Comparison of ENCODE assay signal across 8 cellular contexts in the genomic region with DNA sequence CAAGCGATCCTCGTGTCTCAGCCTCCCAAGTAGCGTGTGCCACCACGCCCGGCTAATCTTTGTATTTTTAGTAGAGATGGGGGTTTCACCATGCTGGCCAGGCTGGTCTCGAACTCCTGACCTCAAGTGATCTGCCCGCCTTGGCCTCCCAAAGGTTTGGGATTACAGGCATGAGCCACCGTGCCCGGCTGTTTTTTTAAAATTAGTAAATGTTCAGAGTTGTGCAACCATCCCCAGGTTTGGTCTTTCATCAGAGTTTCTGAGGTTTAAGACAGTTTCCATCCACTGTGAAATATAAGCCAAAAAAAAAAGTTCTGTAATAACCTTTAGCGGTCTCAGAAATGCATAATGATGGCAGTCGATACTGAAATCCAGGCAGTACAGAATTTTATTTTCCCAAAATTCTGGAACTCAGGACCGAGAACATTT. TPM values are rescaled to one million over a fixed set of nuclear protein-coding genes. Genes with fewer than 3 reads are reported as not detected.
A peak's percentile ranks its signal among the peaks of the same experiment; 100 is the strongest.
DNase-seq lines count a peak whose midpoint lies in the region; ATAC-seq, FAIRE-seq and TF ChIP-seq lines count a peak whose summit lies in the region.

No MANE protein-coding gene starts in this region.

- peak overlapping the region; percentile 51 for H3K9ac ChIP-seq in KMS-11
- H3K9ac ChIP-seq in adipocyte (ENCODE audit: low read length): peak overlapping the region; percentile 88
- H3K9ac ChIP-seq in HepG2 (ENCODE audit: insufficient read depth, low read depth, low read length): peak overlapping the region; percentile 92

- no peak for TF ChIP-seq POLR2A in HepG2 (IDR thresholded peaks at IDR 0.05; ENCODE audit: insufficient read depth in 1 of 2, low read depth in 2 of 2, low read length in 2 of 2)
- no peak for TF ChIP-seq POLR2A in suprapubic skin (IDR thresholded peaks at IDR 0.05)

- H3K27me3 ChIP-seq in KMS-11 (ENCODE audit: insufficient read depth, low read depth) (no peaks in the 10 kb centered on the region), adipocyte (replicated peaks; ENCODE audit: control insufficient read depth, insufficient read depth, low read length) (no peaks in the 10 kb centered on the region), HepG2 (ENCODE audit: control insufficient read depth in 1 of 2, insufficient read depth in 2 of 2, low read length in 2 of 2) (no peaks in the 10 kb centered on the region), suprapubic skin (no peaks in the 10 kb centered on the region)

- H3K36me3 ChIP-seq in KMS-11 (ENCODE audit: insufficient read depth) (peaks cover 9% of the 10 kb centered on the region; the same call in 1 of the 2 replicates), adipocyte (ENCODE audit: control insufficient read depth, insufficient read depth, low read length, severe bottlenecking) (peaks cover 11% of the 10 kb centered on the region), HepG2 (replicated peaks in 1 of 2; ENCODE audit: control insufficient read depth in 1 of 2, insufficient read depth in 2 of 2, low read length in 2 of 2) (peaks cover 2 to 5% of the 10 kb centered on the region in 2 experiments; a peak in 2 of 5 replicates), suprapubic skin (peaks cover 11% of the 10 kb centered on the region)

- in situ Hi-C loops in HepG2 (cut with HindIII; ENCODE audit: extremely low pct_ligation_motif_present, low pct_unique_long_range_greater_than_20kb): no loop called here

- no peaks in the 10 kb centered on the region for H4K20me1 ChIP-seq in KMS-11 (ENCODE audit: insufficient read depth)
- H4K20me1 ChIP-seq in HepG2 (ENCODE audit: insufficient read depth, low read length): no peaks in the 10 kb centered on the region

- TF ChIP-seq RAD21 in HepG2 (CRISPR knock-in tag; IDR thresholded peaks at IDR 0.05): no peak

- FAIRE-seq in HepG2 (lab: Jason Lieb, UNC): no peak

- DNase-seq in stimulated activated naive CD4-positive, alpha-beta T cell treated with Interleukin-2 at 50 U/mL for 16 hours (lab: John Stamatoyannopoulos, UW): peak; percentile 8
- no peak for DNase-seq in stimulated activated naive CD4-positive, alpha-beta T cell (lab: John Stamatoyannopoulos, UW)
- peak; percentile 77 for DNase-seq in adipocyte (ENCODE audit: low read depth)
- DNase-seq in HepG2 (ENCODE audit: low spot score): no peak
- peak in 1 of 2 donors; percentile 69 for DNase-seq in suprapubic skin (ENCODE audit: low spot score in 2 of 2)
- DNase-seq in D341Med (ENCODE audit: low spot score): no peak
- DNase-seq in T1000 (lab: John Stamatoyannopoulos, UW): no peak

- H3K9me3 ChIP-seq in adipocyte (ENCODE audit: control insufficient read depth, low read length) (no peaks in the 10 kb centered on the region), HepG2 (ENCODE audit: low read length) (no peaks in the 10 kb centered on the region), suprapubic skin (no peaks in the 10 kb centered on the region)

- peak overlapping the region; percentile 75 for H2AFZ ChIP-seq in KMS-11 (ENCODE audit: low read depth)
- H2AFZ ChIP-seq in HepG2 (ENCODE audit: low read length): no peak overlapping the region

- H3K4me1 ChIP-seq in KMS-11 (ENCODE audit: low read depth, poor library complexity, severe bottlenecking) (peaks cover 43% of the 10 kb centered on the region), adipocyte (ENCODE audit: control insufficient read depth, insufficient read depth, low read length) (peaks cover 19% of the 10 kb centered on the region), HepG2 (ENCODE audit: insufficient read depth, low read length) (peaks cover 23% of the 10 kb centered on the region), suprapubic skin (peaks cover 38% of the 10 kb centered on the region)

- H3K79me2 ChIP-seq in KMS-11 (ENCODE audit: insufficient read depth, low read depth): peaks cover 30% of the 10 kb centered on the region
- H3K79me2 ChIP-seq in HepG2 (ENCODE audit: insufficient read depth, low read length): peaks cover 16% of the 10 kb centered on the region

- WGBS in HepG2 (ENCODE audit: low lambda C conversion rate): under 1% methylated on average over 12 of the region's 12 CpGs
- WGBS in suprapubic skin: 54% methylated on average over 12 of the region's 12 CpGs

- no peak for TF ChIP-seq EP300 in HepG2 (IDR thresholded peaks at IDR 0.05; ENCODE audit: low read depth in 2 of 2, low read length in 2 of 2)
- TF ChIP-seq EP300 in HepG2 (CRISPR knock-in tag; IDR thresholded peaks at IDR 0.05; ENCODE audit: borderline replicate concordance): no peak
- TF ChIP-seq EP300 in suprapubic skin (IDR thresholded peaks at IDR 0.05): no peak

- POLR2A ChIA-PET in HepG2 (lab: Yijun Ruan, JAX): interaction anchor here (0.9 to 2.0 kb wide), 11 partner anchors 8 to 354 kb away, joined by 3 to 11 read pairs (median 3); a partner anchor contains a TSS

- H3K4me3 ChIP-seq in KMS-11 (IDR thresholded peaks at IDR 0.05; ENCODE audit: insufficient read depth, low read depth, low read length) (peak overlapping the region; percentile 98), adipocyte (ENCODE audit: low read length) (peak overlapping the region; percentile 87), HepG2 (replicated peaks in 1 of 3; ENCODE audit: insufficient read depth in 1 of 3, low read depth in 2 of 3, low read length in 3 of 3) (peak overlapping the region; percentile 78 to 90 (median 82)), suprapubic skin (peak overlapping the region; percentile 41)

- no peak; the same call in 1 of the 2 replicates for TF ChIP-seq CTCF in KMS-11 (conservative IDR thresholded peaks at IDR 0.05; ENCODE audit: low read depth, low read length)
- no peak for TF ChIP-seq CTCF in HepG2 (CRISPR knock-in tag; IDR thresholded peaks at IDR 0.05)
- TF ChIP-seq CTCF in suprapubic skin (IDR thresholded peaks at IDR 0.05): no peak

- intact Hi-C loops in HepG2 (cut with micrococcal nuclease; ENCODE audit: unreplicated experiment): no loop called here

- H3K27ac ChIP-seq in KMS-11: peak overlapping the region; percentile 81
- peak overlapping the region; percentile 57 for H3K27ac ChIP-seq in HepG2 (ENCODE audit: extremely low read length, insufficient read depth, low read length)
- H3K27ac ChIP-seq in suprapubic skin: peak overlapping the region; percentile 68

- BruUV-seq in HepG2 (replicated peaks; lab: Mats Ljungman, UMichigan): no TSS peak

- no peak; the same call in 2 of the 3 replicates for ATAC-seq in HepG2

- H3K4me2 ChIP-seq in KMS-11 (peak overlapping the region; percentile 98), HepG2 (ENCODE audit: low read depth, low read length) (peak overlapping the region; percentile 82)

- CTCF ChIA-PET in HepG2 (lab: Yijun Ruan, JAX; ENCODE audit: low intra/inter-chr PET ratio, low total read pairs): no interaction called here

RNA-seq across cellular contexts. Expression of a gene that starts 0.5 kb away (rescaled TPM):
- total RNA-seq in HepG2 (2016; rRNA removed; fragmentation: Illumina TruSeq; extraction: Trizol) (0.08 and 0.22 TPM in 2 replicates), suprapubic skin (1 to 10 TPM; 2.2 to 3.3 (median 2.7) TPM)
- not detected in 2 replicates for total RNA-seq in HepG2 (2016; cell fraction: cytosol; rRNA removed; fragmentation: Illumina TruSeq; extraction: Trizol; ENCODE audit: low read depth)
- 0.06 and 0.13 TPM in 2 replicates for total RNA-seq in HepG2 (2016; cell fraction: insoluble cytoplasmic fraction; rRNA removed; fragmentation: Illumina TruSeq; extraction: Trizol)
- 0.03 and 0.09 TPM in 2 replicates for total RNA-seq in HepG2 (2016; cell fraction: membrane; rRNA removed; fragmentation: Illumina TruSeq; extraction: Trizol)
- 0.22 and 0.25 TPM in 2 replicates for total RNA-seq in HepG2 (2016; cell fraction: nucleus; rRNA removed; fragmentation: Illumina TruSeq; extraction: Trizol)
- 0.59 and 0.64 TPM in 2 replicates for polyA plus RNA-seq in HepG2 (2011; rRNA removed)
- 0.35 and 0.59 TPM in 2 replicates for polyA plus RNA-seq in HepG2 (2011; cell fraction: cytosol; rRNA removed)
- polyA plus RNA-seq in HepG2 (2011; cell fraction: nucleus; rRNA removed): 0.26 and 0.29 TPM in 2 replicates
- 0.64 and 1.0 TPM in 2 replicates for polyA plus RNA-seq in HepG2 (2012)
- 0.02 TPM in 1 of 2 replicates, not detected in the other for polyA plus RNA-seq in HepG2 (2016; cell fraction: cytosol; fragmentation: Illumina TruSeq; extraction: Trizol; ENCODE audit: low read depth)
- 0.04 and 0.08 TPM in 2 replicates for polyA plus RNA-seq in HepG2 (2016; cell fraction: insoluble cytoplasmic fraction; fragmentation: Illumina TruSeq; extraction: Trizol; ENCODE audit: low read depth)
- polyA plus RNA-seq in HepG2 (2016; cell fraction: membrane; fragmentation: Illumina TruSeq; extraction: Trizol; ENCODE audit: low read depth): 0.06 TPM in 1 of 2 replicates, not detected in the other
- polyA plus RNA-seq in HepG2 (2016; cell fraction: nucleus; fragmentation: Illumina TruSeq; extraction: Trizol; ENCODE audit: insufficient read depth, low read depth): 0.08 and 0.21 TPM in 2 replicates
- polyA minus RNA-seq in HepG2 (2011; rRNA and poly(A)+ RNA removed; ENCODE audit: low replicate concordance): 0.44 and 1.3 TPM in 2 replicates
- polyA minus RNA-seq in HepG2 (2011; cell fraction: cytosol; rRNA and poly(A)+ RNA removed): 0.44 and 0.69 TPM in 2 replicates
- 0.39 and 0.75 TPM in 2 replicates for polyA minus RNA-seq in HepG2 (2011; cell fraction: nucleus; rRNA and poly(A)+ RNA removed)

RNA-seq across cellular contexts. Expression of a gene that starts 1.8 kb away (rescaled TPM):
- total RNA-seq in HepG2 (2016; rRNA removed; fragmentation: Illumina TruSeq; extraction: Trizol): 15.5 and 19.6 TPM in 2 replicates
- 60.3 and 77.6 TPM in 2 replicates for total RNA-seq in HepG2 (2016; cell fraction: cytosol; rRNA removed; fragmentation: Illumina TruSeq; extraction: Trizol; ENCODE audit: low read depth)
- total RNA-seq in HepG2 (2016; cell fraction: insoluble cytoplasmic fraction; rRNA removed; fragmentation: Illumina TruSeq; extraction: Trizol): 13.2 and 20.6 TPM in 2 replicates
- total RNA-seq in HepG2 (2016; cell fraction: membrane; rRNA removed; fragmentation: Illumina TruSeq; extraction: Trizol): 21.7 and 23.0 TPM in 2 replicates
- total RNA-seq in HepG2 (2016; cell fraction: nucleus; rRNA removed; fragmentation: Illumina TruSeq; extraction: Trizol): 39.3 and 40.1 TPM in 2 replicates
- 14.6 and 15.0 TPM in 2 replicates for polyA plus RNA-seq in HepG2 (2011; rRNA removed)
- polyA plus RNA-seq in HepG2 (2011; cell fraction: cytosol; rRNA removed): 6.9 and 10.0 TPM in 2 replicates
- polyA plus RNA-seq in HepG2 (2011; cell fraction: nucleus; rRNA removed): 30.4 and 31.3 TPM in 2 replicates
- 13.5 and 13.8 TPM in 2 replicates for polyA plus RNA-seq in HepG2 (2012)
- polyA plus RNA-seq in HepG2 (2016; cell fraction: cytosol; fragmentation: Illumina TruSeq; extraction: Trizol; ENCODE audit: low read depth): 2.0 and 2.4 TPM in 2 replicates
- 5.8 and 9.2 TPM in 2 replicates for polyA plus RNA-seq in HepG2 (2016; cell fraction: insoluble cytoplasmic fraction; fragmentation: Illumina TruSeq; extraction: Trizol; ENCODE audit: low read depth)
- 2.8 and 3.0 TPM in 2 replicates for polyA plus RNA-seq in HepG2 (2016; cell fraction: membrane; fragmentation: Illumina TruSeq; extraction: Trizol; ENCODE audit: low read depth)
- 44.7 and 49.8 TPM in 2 replicates for polyA plus RNA-seq in HepG2 (2016; cell fraction: nucleus; fragmentation: Illumina TruSeq; extraction: Trizol; ENCODE audit: insufficient read depth, low read depth)
- polyA minus RNA-seq in HepG2 (2011; rRNA and poly(A)+ RNA removed; ENCODE audit: low replicate concordance): 35.6 and 65.0 TPM in 2 replicates
- 9.4 and 10.1 TPM in 2 replicates for polyA minus RNA-seq in HepG2 (2011; cell fraction: cytosol; rRNA and poly(A)+ RNA removed)
- polyA minus RNA-seq in HepG2 (2011; cell fraction: nucleus; rRNA and poly(A)+ RNA removed): 48.7 and 51.0 TPM in 2 replicates
- total RNA-seq in suprapubic skin: 10 to 100 TPM; 27.5 to 82.6 (median 43.2) TPM

RNA-seq across cellular contexts. Expression of a gene that starts 52.3 kb away (rescaled TPM):
- total RNA-seq in HepG2 (2016; rRNA removed; fragmentation: Illumina TruSeq; extraction: Trizol) (12.2 and 15.9 TPM in 2 replicates), suprapubic skin (10 to 100 TPM; 18.1 to 30.8 (median 23.8) TPM)
- total RNA-seq in HepG2 (2016; cell fraction: cytosol; rRNA removed; fragmentation: Illumina TruSeq; extraction: Trizol; ENCODE audit: low read depth): 1.8 and 2.7 TPM in 2 replicates
- 12.0 and 18.3 TPM in 2 replicates for total RNA-seq in HepG2 (2016; cell fraction: insoluble cytoplasmic fraction; rRNA removed; fragmentation: Illumina TruSeq; extraction: Trizol)
- 3.7 and 5.0 TPM in 2 replicates for total RNA-seq in HepG2 (2016; cell fraction: membrane; rRNA removed; fragmentation: Illumina TruSeq; extraction: Trizol)
- total RNA-seq in HepG2 (2016; cell fraction: nucleus; rRNA removed; fragmentation: Illumina TruSeq; extraction: Trizol): 5.1 and 6.9 TPM in 2 replicates
- 29.3 and 32.2 TPM in 2 replicates for polyA plus RNA-seq in HepG2 (2011; rRNA removed)
- polyA plus RNA-seq in HepG2 (2011; cell fraction: cytosol; rRNA removed): 27.0 and 36.8 TPM in 2 replicates
- 10.2 and 15.6 TPM in 2 replicates for polyA plus RNA-seq in HepG2 (2011; cell fraction: nucleus; rRNA removed)
- 14.8 and 19.9 TPM in 2 replicates for polyA plus RNA-seq in HepG2 (2012)
- 1.3 and 1.4 TPM in 2 replicates for polyA plus RNA-seq in HepG2 (2016; cell fraction: cytosol; fragmentation: Illumina TruSeq; extraction: Trizol; ENCODE audit: low read depth)
- 12.1 and 13.9 TPM in 2 replicates for polyA plus RNA-seq in HepG2 (2016; cell fraction: insoluble cytoplasmic fraction; fragmentation: Illumina TruSeq; extraction: Trizol; ENCODE audit: low read depth)
- 1.8 and 2.0 TPM in 2 replicates for polyA plus RNA-seq in HepG2 (2016; cell fraction: membrane; fragmentation: Illumina TruSeq; extraction: Trizol; ENCODE audit: low read depth)
- polyA plus RNA-seq in HepG2 (2016; cell fraction: nucleus; fragmentation: Illumina TruSeq; extraction: Trizol; ENCODE audit: insufficient read depth, low read depth): 13.6 and 15.1 TPM in 2 replicates
- polyA minus RNA-seq in HepG2 (2011; rRNA and poly(A)+ RNA removed; ENCODE audit: low replicate concordance): 23.7 and 26.0 TPM in 2 replicates
- 16.1 and 17.4 TPM in 2 replicates for polyA minus RNA-seq in HepG2 (2011; cell fraction: cytosol; rRNA and poly(A)+ RNA removed)
- 11.6 and 20.5 TPM in 2 replicates for polyA minus RNA-seq in HepG2 (2011; cell fraction: nucleus; rRNA and poly(A)+ RNA removed)

Comparison
In these comparisons a context has a peak if more than half of its experiments do, and no peak if none do; other contexts are left out.
1. DNase-seq: peak in stimulated activated naive CD4-positive, alpha-beta T cell treated with Interleukin-2 at 50 U/mL for 16 hours (single experiment) and adipocyte (single experiment); none in stimulated activated naive CD4-positive, alpha-beta T cell (0 of 6), HepG2 (single experiment), D341Med (single experiment) and T1000 (single experiment).
2. H3K4me3 ChIP-seq: peak in every context shown above with its lines; median percentile 98 in KMS-11; 87 in adipocyte; 82 in HepG2; 41 in suprapubic skin.
3. Peak in every context shown above with its lines, with median percentiles within 50 percentile points of each other: H3K27ac ChIP-seq and H3K9ac ChIP-seq.